In genomic region chr1:231971397-231972233, GRCh38 we compare ENCODE assay signal across 9 cellular contexts.
DNase-seq lines count a peak whose midpoint lies in the region; ATAC-seq and TF ChIP-seq lines count a peak whose summit lies in the region.
"Had no signal": no experiment of that assay in that cellular context is flagged by ENCODE, and none has a peak within 500 bp of the region (broad histone marks: within the 10 kb centered on the region; RNA-seq: fewer than 3 reads in every experiment).

No MANE protein-coding gene starts in this region.

- no peak overlapping the region for H3K9ac ChIP-seq in fibroblast of lung (ENCODE audit: insufficient read depth, low read length)

- TF ChIP-seq CTCF in fibroblast of lung (conservative IDR thresholded peaks at IDR 0.05 in 1 of 2, IDR thresholded peaks at IDR 0.05 in 1 of 2; ENCODE audit: low read depth in 1 of 2, low read length in 2 of 2): no peak

- no peaks in the 10 kb centered on the region for H3K27me3 ChIP-seq in fibroblast of lung (ENCODE audit: control insufficient read depth, insufficient read depth, low read length)

- H3K4me2 ChIP-seq in fibroblast of lung (ENCODE audit: extremely low read depth, insufficient read depth, low read length): no peak overlapping the region

- H3K79me2 ChIP-seq in fibroblast of lung (ENCODE audit: control insufficient read depth, insufficient read depth, low read length): no peaks in the 10 kb centered on the region

- ATAC-seq in HG02798 (IDR thresholded peaks at IDR 0.05; ENCODE audit: poor library complexity, unreplicated experiment): no peak

- no peak overlapping the region for H2AFZ ChIP-seq in fibroblast of lung (ENCODE audit: low read length)

- peak; percentile 17 for DNase-seq in NCI-H2227 (lab: John Stamatoyannopoulos, UW; ENCODE audit: unreplicated experiment)
- no peak for DNase-seq in NCI-H2227 treated with DMSO at 0.1 percent for 48 hours (lab: John Stamatoyannopoulos, UW)
- DNase-seq in OCI-M2 (lab: John Stamatoyannopoulos, UW; ENCODE audit: unreplicated experiment): peak; percentile 31
- peak; percentile 43 to 89 for DNase-seq in fibroblast of lung (ENCODE audit: low read depth in 2 of 2)
- peak; percentile 71 for DNase-seq in pulmonary artery endothelial cell (ENCODE audit: low read depth, low spot score)
- DNase-seq in HK-2 (ENCODE audit: unreplicated experiment): no peak
- DNase-seq in midbrain (lab: John Stamatoyannopoulos, UW): no peak
- DNase-seq: small intestine had no signal

- H3K36me3 ChIP-seq in fibroblast of lung (ENCODE audit: control insufficient read depth, insufficient read depth, low read length): no peaks in the 10 kb centered on the region

- H4K20me1 ChIP-seq in fibroblast of lung (ENCODE audit: control insufficient read depth, extremely low read depth, insufficient read depth, low read length): no peaks in the 10 kb centered on the region

- no peak overlapping the region for H3K27ac ChIP-seq in fibroblast of lung (ENCODE audit: insufficient read depth, low read length)

- H3K4me3 ChIP-seq in fibroblast of lung (replicated peaks in 1 of 4; ENCODE audit: control extremely low read depth in 1 of 4, insufficient read depth in 1 of 4, low read depth in 3 of 4, low read length in 4 of 4): no peak overlapping the region

- H3K9me3 ChIP-seq in fibroblast of lung (ENCODE audit: control insufficient read depth, insufficient read depth, low read depth, low read length): no peaks in the 10 kb centered on the region

- H3K4me1 ChIP-seq in fibroblast of lung (ENCODE audit: control insufficient read depth, extremely low read depth, insufficient read depth, low read length): no peaks in the 10 kb centered on the region

Comparison
In these comparisons a context has a peak if more than half of its experiments do, and no peak if none do; other contexts are left out.
1. DNase-seq: peak in NCI-H2227 (single experiment), OCI-M2 (single experiment), fibroblast of lung (2 of 2) and pulmonary artery endothelial cell (single experiment); none in NCI-H2227 treated with DMSO at 0.1 percent for 48 hours (single experiment), HK-2 (single experiment) and midbrain (single experiment).